In the genomic region with DNA sequence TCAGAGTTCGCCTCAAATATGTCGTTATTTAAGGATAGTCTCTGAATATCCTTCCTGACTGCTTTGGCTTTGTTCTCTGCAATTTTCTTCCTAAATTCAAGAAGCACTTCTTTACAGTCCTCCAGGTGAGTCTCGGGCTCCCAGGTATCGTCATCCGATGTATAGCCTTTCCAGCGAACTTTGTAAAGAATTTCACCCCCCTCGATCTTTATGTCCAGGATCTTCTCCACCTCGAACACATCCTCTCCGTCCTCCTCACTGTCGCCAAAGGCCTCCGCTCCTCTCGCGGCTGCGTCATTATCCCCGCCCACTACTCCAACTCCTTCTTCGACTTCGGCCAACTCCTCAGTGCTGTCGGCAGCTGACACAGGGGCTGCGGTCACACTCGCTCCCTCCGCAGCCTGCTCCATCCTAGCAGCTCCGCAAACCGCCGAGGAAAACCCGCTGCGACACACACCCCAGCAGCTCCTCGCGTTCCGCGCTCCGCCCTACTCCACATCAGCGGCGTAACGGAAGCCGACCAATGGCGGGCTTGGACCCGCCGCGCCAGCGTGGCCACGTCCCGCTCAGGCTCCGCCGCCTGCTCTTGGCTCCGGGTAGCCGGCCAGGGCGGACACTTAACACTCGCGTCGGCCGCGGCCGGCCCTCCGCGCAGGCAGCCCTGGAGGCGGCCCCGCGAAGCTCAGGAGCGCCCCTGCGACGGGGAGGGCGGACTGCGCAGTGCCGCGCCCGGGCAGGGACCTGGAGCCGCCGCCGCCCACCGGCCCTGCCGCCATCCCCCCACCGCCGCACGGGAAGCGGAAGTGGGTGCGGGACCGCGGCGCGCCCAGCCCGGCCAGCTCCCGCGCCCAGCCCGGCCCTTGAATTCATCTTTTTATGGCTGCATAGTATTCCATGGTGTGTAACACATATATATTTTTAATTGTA, we compare ENCODE assay signal across 9 cellular contexts. TPM values are rescaled to one million over a fixed set of nuclear protein-coding genes. Genes with fewer than 3 reads are reported as not detected.
DNase-seq lines count a peak whose midpoint lies in the region; ATAC-seq and TF ChIP-seq lines count a peak whose summit lies in the region.
"Had no signal": no experiment of that assay in that cellular context is flagged by ENCODE, and none has a peak within 500 bp of the region (broad histone marks: within the 10 kb centered on the region; RNA-seq: fewer than 3 reads in every experiment).

No MANE protein-coding gene starts in this region.

- no peaks in the 10 kb centered on the region for H3K9me3 ChIP-seq in mononuclear cell (ENCODE audit: low read depth, low read length)
- H3K9me3 ChIP-seq in stomach = peaks cover 0 to 11% (median 9%) of the 10 kb centered on the region in 4 donors

- no peaks in the 10 kb centered on the region for H3K36me3 ChIP-seq in stomach

- intact Hi-C loops in stomach (cut with DNase I; ENCODE audit: low total_unique reads) = no loop called here

- 13 to 27% (median 21%) methylated on average over 46 to 84 of the region's 84 CpGs for WGBS in stomach, 5 donors

- H3K4me3 ChIP-seq in mononuclear cell (ENCODE audit: low read length) = peak overlapping the region; percentile 16
- H3K4me3 ChIP-seq in stomach = peak overlapping the region; percentile 18 to 32 (median 30)

- H3K27me3 ChIP-seq in mononuclear cell (ENCODE audit: insufficient read depth, low read length) = peaks cover 36% of the 10 kb centered on the region
- H3K27me3 ChIP-seq in stomach = peaks cover 0 to 31% (median 15%) of the 10 kb centered on the region in 3 donors

- peaks cover 10% of the 10 kb centered on the region for H3K4me1 Mint-ChIP-seq in WTC11
- H3K4me1 Mint-ChIP-seq in effector memory CD8-positive, alpha-beta T cell (ENCODE audit: low read depth in 2 of 2) = peaks cover 0 to 13% of the 10 kb centered on the region in 2 donors

- peak; percentile 94 for ATAC-seq in WTC11
- peak; percentile 75 for ATAC-seq in effector memory CD8-positive, alpha-beta T cell (replicated peaks)
- no peak for ATAC-seq in HG03432 (IDR thresholded peaks at IDR 0.05; ENCODE audit: unreplicated experiment)

- H3K27ac ChIP-seq in stomach = peak overlapping the region in 1 of 5 donors; percentile 17
- H3K27ac ChIP-seq: HL-60 had no signal

- H3K4me3 Mint-ChIP-seq in WTC11 = peak overlapping the region; percentile 69
- H3K4me3 Mint-ChIP-seq in effector memory CD8-positive, alpha-beta T cell = peak overlapping the region; percentile 72 to 81

- TF ChIP-seq EP300 in stomach (IDR thresholded peaks at IDR 0.05) = no peak

- POLR2A ChIA-PET in WTC11 (lab: Charles Lee) = no interaction called here

- TF ChIP-seq CTCF in WTC11 (IDR thresholded peaks at IDR 0.05) (no peak), stomach (IDR thresholded peaks at IDR 0.05) (no peak)

- DNase-seq in ELF-1 (ENCODE audit: low read depth, low spot score) (peak; percentile 89), WTC11 (ENCODE audit: low spot score) (peak; percentile 84), stomach (no peak), NCI-H774 (lab: John Stamatoyannopoulos, UW) (no peak), OCI-M2 (lab: John Stamatoyannopoulos, UW; ENCODE audit: unreplicated experiment) (no peak)
- peak in 2 of 3 experiments; percentile 6 to 22 for DNase-seq in effector memory CD8-positive, alpha-beta T cell

- no peak for TF ChIP-seq POLR2A in stomach (IDR thresholded peaks at IDR 0.05)

- peak overlapping the region; percentile 90 for H3K27ac Mint-ChIP-seq in WTC11
- H3K27ac Mint-ChIP-seq in effector memory CD8-positive, alpha-beta T cell = peak overlapping the region; percentile 41 to 54

- H3K9me3 Mint-ChIP-seq in WTC11 = peaks cover 21% of the 10 kb centered on the region
- H3K9me3 Mint-ChIP-seq in effector memory CD8-positive, alpha-beta T cell = no peaks in the 10 kb centered on the region

- H3K4me1 ChIP-seq in mononuclear cell (ENCODE audit: insufficient read depth, low read length) (peaks cover 4% of the 10 kb centered on the region), stomach (peaks cover 0 to 4% (median 0%) of the 10 kb centered on the region in 4 donors)

- peaks cover 27% of the 10 kb centered on the region for H3K27me3 Mint-ChIP-seq in WTC11 (ENCODE audit: low read depth)
- peaks cover 35 to 36% of the 10 kb centered on the region in 2 donors for H3K27me3 Mint-ChIP-seq in effector memory CD8-positive, alpha-beta T cell

- H3K36me3 Mint-ChIP-seq in WTC11 = peaks cover 15% of the 10 kb centered on the region
- H3K36me3 Mint-ChIP-seq in effector memory CD8-positive, alpha-beta T cell (ENCODE audit: insufficient read depth) = no peaks in the 10 kb centered on the region

- CTCF ChIA-PET in WTC11 (lab: Charles Lee) = interaction anchor here (0.6 to 1.4 kb wide), 4 partner anchors 24 to 348 kb away, joined by 3 read pairs; no protein-coding TSS in a partner anchor

TF ChIP-seq in WTC11, 78 proteins besides CTCF, POLR2A, EP300 and RAD21 (continues in another document):
- no peak for TF ChIP-seq ZMAT4 (CRISPR knock-in tag; IDR thresholded peaks at IDR 0.05)
- peak; percentile 94 for TF ChIP-seq ZNF281 (CRISPR knock-in tag; IDR thresholded peaks at IDR 0.05)
- no peak for TF ChIP-seq ZNF425 (CRISPR knock-in tag; conservative IDR thresholded peaks at IDR 0.05)
- peak; percentile 98 for TF ChIP-seq ARID4B (CRISPR knock-in tag; IDR thresholded peaks at IDR 0.05; ENCODE audit: borderline replicate concordance)

RNA-seq across cellular contexts. Expression of gene CD163L1, which starts 4.1 kb away (rescaled TPM):
- total RNA-seq in WTC11 (2021) (0.26 to 1.0 TPM (median 0.32 TPM) in 3 replicates), mononuclear cell (0.63 TPM), stomach (10 to 100 TPM in 2 of 5 donors, 1 to 10 TPM in 2, under 1 TPM in 1; 0.58 to 99.5 (median 8.3) TPM)
- 1 to 10 TPM in 2 of 3 donors, under 1 TPM in 1; 0.75 to 3.5 (median 1.8) TPM for polyA plus RNA-seq in stomach

Comparison
In these comparisons a context has a peak if more than half of its experiments do, and no peak if none do; other contexts are left out.
1. DNase-seq: peak in ELF-1 (single experiment), WTC11 (single experiment) and effector memory CD8-positive, alpha-beta T cell (2 of 3); none in stomach (single experiment), NCI-H774 (single experiment) and OCI-M2 (single experiment).